ENCODE assay signal across 27 cellular contexts in the genomic region with DNA sequence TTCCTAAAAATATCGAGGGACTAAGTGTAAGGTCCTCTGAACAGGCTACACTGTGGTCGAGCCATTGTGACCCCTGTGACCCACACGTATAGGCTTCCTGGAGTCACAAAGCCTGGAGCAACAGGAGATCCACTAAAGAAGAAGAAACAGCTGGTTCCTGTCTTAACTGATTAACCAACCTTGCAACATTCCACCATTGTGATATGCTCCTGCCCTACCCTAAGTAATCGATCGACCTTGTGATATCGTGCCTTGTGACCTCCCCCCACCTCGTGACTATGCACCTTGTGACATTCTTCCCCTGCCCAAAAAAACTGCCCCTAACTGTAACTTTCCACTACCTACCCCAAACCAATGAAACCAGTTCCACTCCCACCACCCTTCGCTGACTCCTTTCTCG.
"Had no signal": no experiment of that assay in that cellular context is flagged by ENCODE, and none has a peak within 500 bp of the region (broad histone marks: within the 10 kb centered on the region; RNA-seq: fewer than 3 reads in every experiment).

No MANE protein-coding gene starts in this region.

- H3K27me3 Mint-ChIP-seq: type B pancreatic cell had no signal

- H3K4me1 Mint-ChIP-seq: immature natural killer cell; stimulated activated effector memory CD8-positive, alpha-beta T cell treated with anti-CD3 and anti-CD28 coated beads, Interleukin-12 subunit alpha, Interleukin-12 subunit beta, amount 100 ng/mL, for 72 hours had no signal

- H3K79me2 ChIP-seq: parathyroid adenoma had no signal

- H3K9ac ChIP-seq: parathyroid adenoma had no signal

- H3K4me3 Mint-ChIP-seq: immature natural killer cell; naive B cell; natural killer cell treated with Interleukin-12 subunit alpha and Interleukin-12 subunit beta and Interleukin-15 and Interleukin-18, amount 100 ng/mL, for 72 hours; neural crest cell; stimulated activated effector memory CD8-positive, alpha-beta T cell treated with anti-CD3 and anti-CD28 coated beads, Interleukin-12 subunit alpha, Interleukin-12 subunit beta, amount 100 ng/mL, for 72 hours; type B pancreatic cell had no signal

- H3K4me3 ChIP-seq: esophagus squamous epithelium, heart right ventricle, lower lobe of right lung, psoas muscle, sigmoid colon, stomach, thyroid gland had no signal

- H3K36me3 ChIP-seq: esophagus squamous epithelium, heart right ventricle, lower lobe of right lung, sigmoid colon, stomach, thyroid gland had no signal

- DNase-seq: effector CD8-positive, alpha-beta T cell; erythroblast; esophagus squamous epithelium; foreskin melanocyte; glutamatergic neuron; heart right ventricle; hypothalamus; immature natural killer cell; islet precursor cell; kidney glomerular epithelial cell; left colon; left ventricle myocardium superior; lower lobe of right lung; naive B cell; psoas muscle; right cardiac atrium; sigmoid colon; stimulated activated CD4-positive, alpha-beta T cell treated with anti-CD3 and anti-CD28 coated beads, Interleukin-2, amount 100 ng/mL, for 24 hours; stimulated activated CD4-positive, alpha-beta T cell treated with anti-CD3 and anti-CD28 coated beads, Interleukin-4, amount 100 ng/mL, for 24 hours; stimulated activated naive CD4-positive, alpha-beta T cell treated with Interleukin-2 at 50 U/mL for 16 hours; stomach; thyroid gland had no signal

- H3K4me1 ChIP-seq: esophagus squamous epithelium, heart right ventricle, lower lobe of right lung, parathyroid adenoma, psoas muscle, sigmoid colon, stomach, thyroid gland had no signal

- H3K9me3 Mint-ChIP-seq: natural killer cell treated with Interleukin-12 subunit alpha and Interleukin-12 subunit beta and Interleukin-15 and Interleukin-18, amount 100 ng/mL, for 72 hours; neural crest cell; type B pancreatic cell had no signal

- H3K27ac ChIP-seq: esophagus squamous epithelium, heart right ventricle, lower lobe of right lung, parathyroid adenoma, psoas muscle, sigmoid colon, stomach, thyroid gland had no signal

- H3K27ac Mint-ChIP-seq: immature natural killer cell; naive B cell; natural killer cell treated with Interleukin-12 subunit alpha and Interleukin-12 subunit beta and Interleukin-15 and Interleukin-18, amount 100 ng/mL, for 72 hours; stimulated activated effector memory CD8-positive, alpha-beta T cell treated with anti-CD3 and anti-CD28 coated beads, Interleukin-12 subunit alpha, Interleukin-12 subunit beta, amount 100 ng/mL, for 72 hours; type B pancreatic cell had no signal

- H3K27me3 ChIP-seq: thyroid gland had no signal

- H3K36me3 Mint-ChIP-seq: natural killer cell treated with Interleukin-12 subunit alpha and Interleukin-12 subunit beta and Interleukin-15 and Interleukin-18, amount 100 ng/mL, for 72 hours; stimulated activated effector memory CD8-positive, alpha-beta T cell treated with anti-CD3 and anti-CD28 coated beads, Interleukin-12 subunit alpha, Interleukin-12 subunit beta, amount 100 ng/mL, for 72 hours; type B pancreatic cell had no signal
